Comparison of ENCODE assay signal across 7 cellular contexts in genomic region chr2:214365549-214365948, GRCh38. TPM values are rescaled to one million over a fixed set of nuclear protein-coding genes. Genes with fewer than 3 reads are reported as not detected.
"Had no signal": no experiment of that assay in that cellular context is flagged by ENCODE, and none has a peak within 500 bp of the region (broad histone marks: within the 10 kb centered on the region; RNA-seq: fewer than 3 reads in every experiment).

No MANE protein-coding gene starts in this region.

- H3K27ac ChIP-seq: HL-60 had no signal

- H3K4me3 ChIP-seq: K562 had no signal

- DNase-seq: IMR-90, KBM-7, KG1 had no signal

RNA-seq across cellular contexts. Expression of gene VWC2L, which starts 45.3 kb away (rescaled TPM):
- polyA plus RNA-seq: HepG2, IgD-negative memory B cell, IMR-90, K562 had no signal
